ENCODE assay signal across 1 cellular context in genomic region chr11:64344160-64344559, GRCh38.
TF ChIP-seq lines count a peak whose summit lies in the region.

No MANE protein-coding gene starts in this region.

TF ChIP-seq in IMR-90, 13 proteins besides CTCF, POLR2A, EP300 and RAD21:
- TF ChIP-seq MXI1 (IDR thresholded peaks at IDR 0.05; ENCODE audit: borderline replicate concordance, low read depth, low read length) (no peak), NFE2L2 (IDR thresholded peaks at IDR 0.05; ENCODE audit: low read depth, low read length) (no peak), USF2 (IDR thresholded peaks at IDR 0.05; ENCODE audit: low read depth, low read length) (no peak), MAFK (IDR thresholded peaks at IDR 0.05; ENCODE audit: low read depth, low read length) (no peak), CHD1 (IDR thresholded peaks at IDR 0.05; ENCODE audit: low read depth, low read length) (no peak), ELK1 (IDR thresholded peaks at IDR 0.05; ENCODE audit: borderline replicate concordance, low read depth, low read length) (no peak), BHLHE40 (IDR thresholded peaks at IDR 0.05; ENCODE audit: low read depth, low read length) (no peak), RFX5 (IDR thresholded peaks at IDR 0.05; ENCODE audit: low read depth, low read length) (no peak), CEBPB (IDR thresholded peaks at IDR 0.05; ENCODE audit: low read depth, low read length) (no peak), FOS (IDR thresholded peaks at IDR 0.05; ENCODE audit: low read depth, low read length) (no peak), MAZ (IDR thresholded peaks at IDR 0.05; ENCODE audit: borderline replicate concordance, low read depth, low read length) (no peak), SMC3 (IDR thresholded peaks at IDR 0.05; ENCODE audit: low read depth, low read length) (no peak), RCOR1 (IDR thresholded peaks at IDR 0.05; ENCODE audit: insufficient replicate concordance, low read length) (no peak)
